15 cellular contexts compared by ENCODE assay signal in genomic region chr17:1143573-1143972, GRCh38. TPM values are rescaled to one million over a fixed set of nuclear protein-coding genes. Genes with fewer than 3 reads are reported as not detected.
DNase-seq lines count a peak whose midpoint lies in the region; ATAC-seq, FAIRE-seq and TF ChIP-seq lines count a peak whose summit lies in the region.
"Had no signal": no experiment of that assay in that cellular context is flagged by ENCODE, and none has a peak within 500 bp of the region (broad histone marks: within the 10 kb centered on the region; RNA-seq: fewer than 3 reads in every experiment).

No MANE protein-coding gene starts in this region.

- no peak overlapping the region for H3K18ac ChIP-seq in mesendoderm (ENCODE audit: low read length)

- peak overlapping the region in 1 of 10 donors; percentile 27 for H3K27ac Mint-ChIP-seq in naive thymus-derived CD8-positive, alpha-beta T cell
- H3K27ac Mint-ChIP-seq: activated T-helper 2 cell treated with anti-CD3 and anti-CD28 coated beads, Interferon-gamma antibody, Interleukin-2, Interleukin-4, amounts not matched to agents 10 μg/mL and 5 μg/mL and 100 μg/mL, durations not matched to agents 14 hours and 24 hours and 36 hours; CD4-positive, CD25-positive, alpha-beta regulatory T cell; T-helper 2 cell treated with Interferon-gamma antibody and Interleukin-4, amounts not matched to agents 5 μg/mL and 100 μg/mL, for 36 hours had no signal

- H3K4me1 Mint-ChIP-seq in naive thymus-derived CD8-positive, alpha-beta T cell = peaks cover 0 to 3% (median 0%) of the 10 kb centered on the region in 4 donors
- H3K4me1 Mint-ChIP-seq: CD4-positive, CD25-positive, alpha-beta regulatory T cell had no signal

- POLR2A ChIA-PET in naive thymus-derived CD8-positive, alpha-beta T cell (lab: Charles Lee) = no interaction called here

- no CpG with 5 or more reads among the region's 10 CpGs for WGBS in mesendoderm (ENCODE audit: extremely low coverage, insufficient coverage, low lambda C conversion rate)

- H4K8ac ChIP-seq in mesendoderm (ENCODE audit: low read depth, low read length) = no peak overlapping the region

- H3K23ac ChIP-seq in mesendoderm (ENCODE audit: low read length) = no peak overlapping the region

- H2AK5ac ChIP-seq in mesendoderm (ENCODE audit: low read length) = no peak overlapping the region

- H3K4me1 ChIP-seq in mesendoderm (ENCODE audit: control insufficient read depth, low read depth, low read length) = no peaks in the 10 kb centered on the region

- H3K79me2 ChIP-seq in mesendoderm (ENCODE audit: control insufficient read depth, insufficient read depth, low read length) = no peaks in the 10 kb centered on the region

- H2BK15ac ChIP-seq in mesendoderm (replicated peaks; ENCODE audit: low read depth) = no peak overlapping the region

- no peak overlapping the region for H3K56ac ChIP-seq in mesendoderm (ENCODE audit: low read length)

- H2BK5ac ChIP-seq in mesendoderm (ENCODE audit: low read length) = no peak overlapping the region

- H3K36me3 ChIP-seq in mesendoderm (ENCODE audit: control insufficient read depth, insufficient read depth, low read length) = no peaks in the 10 kb centered on the region

- peaks cover 0 to 1% (median 0%) of the 10 kb centered on the region in 5 donors for H3K27me3 Mint-ChIP-seq in naive thymus-derived CD8-positive, alpha-beta T cell
- H3K27me3 Mint-ChIP-seq: CD4-positive, CD25-positive, alpha-beta regulatory T cell had no signal

- no peaks in the 10 kb centered on the region for H3K79me1 ChIP-seq in mesendoderm (ENCODE audit: low read length)

- DNase-seq in D721Med (ENCODE audit: insufficient read length, low spot score) (peak; percentile 85), NCI-H187 treated with DMSO at 0.1 percent for 48 hours (lab: John Stamatoyannopoulos, UW) (peak; percentile 20), astrocyte of the spinal cord (ENCODE audit: low read depth, low spot score) (peak; percentile 26), mesendoderm (peak; percentile 89), 8988T (no peak), GM03348 (ENCODE audit: low spot score) (no peak)
- no peak for DNase-seq in naive thymus-derived CD8-positive, alpha-beta T cell
- DNase-seq: activated CD4-positive, alpha-beta T cell treated with anti-CD3 and anti-CD28 coated beads, Interleukin-2, amount 50 U/mL, for 4 hours; CD4-positive, CD25-positive, alpha-beta regulatory T cell; mucosa of descending colon; MV-4-11 had no signal

- H4K5ac ChIP-seq in mesendoderm (ENCODE audit: low read length) = no peak overlapping the region

- H3K9ac ChIP-seq in mesendoderm (ENCODE audit: low read length) = no peak overlapping the region

- ATAC-seq in naive thymus-derived CD8-positive, alpha-beta T cell = no peak
- no peak for ATAC-seq in GM19328 (IDR thresholded peaks at IDR 0.05; ENCODE audit: unreplicated experiment)
- ATAC-seq: esophagus mucosa, mucosa of descending colon had no signal

- H3K4me2 ChIP-seq in mesendoderm (ENCODE audit: low read length) = no peak overlapping the region

- H3K4me3 ChIP-seq in astrocyte of the spinal cord (ENCODE audit: low read depth, low read length) (no peak overlapping the region), mesendoderm (ENCODE audit: low read length) (no peak overlapping the region)
- H3K4me3 ChIP-seq: mucosa of descending colon had no signal

- no peaks in the 10 kb centered on the region for H3K36me3 Mint-ChIP-seq in naive thymus-derived CD8-positive, alpha-beta T cell
- H3K36me3 Mint-ChIP-seq: CD4-positive, CD25-positive, alpha-beta regulatory T cell had no signal

- in situ Hi-C loops in astrocyte of the spinal cord (cut with HindIII; ENCODE audit: low sequenced_read_pairs) = no loop called here

- no peak overlapping the region for H3K27ac ChIP-seq in mesendoderm (ENCODE audit: low read depth, low read length)

- H3K4me3 Mint-ChIP-seq in naive thymus-derived CD8-positive, alpha-beta T cell = no peak overlapping the region
- H3K4me3 Mint-ChIP-seq: CD4-positive, CD25-positive, alpha-beta regulatory T cell; T-helper 2 cell treated with Interferon-gamma antibody and Interleukin-4, amounts not matched to agents 5 μg/mL and 100 μg/mL, for 36 hours had no signal

- H2BK120ac ChIP-seq in mesendoderm (ENCODE audit: low read depth, low read length) = no peak overlapping the region

- no peak for TF ChIP-seq CTCF in D721Med (IDR thresholded peaks at IDR 0.05; ENCODE audit: insufficient read depth, missing control alignments)
- TF ChIP-seq CTCF in astrocyte of the spinal cord (IDR thresholded peaks at IDR 0.05; ENCODE audit: low read depth, low read length) = no peak

- no peak for FAIRE-seq in D721Med (lab: Jason Lieb, UNC)

- H3K27me3 ChIP-seq in mesendoderm (ENCODE audit: insufficient read depth, low read length, poor library complexity) = no peaks in the 10 kb centered on the region

- H3K9me3 Mint-ChIP-seq in naive thymus-derived CD8-positive, alpha-beta T cell = no peaks in the 10 kb centered on the region
- H3K9me3 Mint-ChIP-seq: activated T-helper 2 cell treated with anti-CD3 and anti-CD28 coated beads, Interferon-gamma antibody, Interleukin-2, Interleukin-4, amounts not matched to agents 10 μg/mL and 5 μg/mL and 100 μg/mL, durations not matched to agents 14 hours and 24 hours and 36 hours; CD4-positive, CD25-positive, alpha-beta regulatory T cell; T-helper 2 cell treated with Interferon-gamma antibody and Interleukin-4, amounts not matched to agents 5 μg/mL and 100 μg/mL, for 36 hours had no signal

- H3K4ac ChIP-seq in mesendoderm (ENCODE audit: low read depth, low read length) = no peak overlapping the region

RNA-seq across cellular contexts. Expression of gene ABR, which starts 36.2 kb away (rescaled TPM):
- 11.5 TPM for polyA plus RNA-seq in mesendoderm (2013, experiment 1 of 2)
- 12.0 TPM for polyA plus RNA-seq in mesendoderm (2013, experiment 2 of 2)
- total RNA-seq in naive thymus-derived CD8-positive, alpha-beta T cell = 100 to 1,000 TPM; 118 to 120 TPM
- 10 to 100 TPM in 1 of 3 donors, 1 to 10 TPM in 2; 8.6 to 13.0 (median 8.7) TPM for polyA plus RNA-seq in naive thymus-derived CD8-positive, alpha-beta T cell

Comparison
In these comparisons a context has a peak if more than half of its experiments do, and no peak if none do; other contexts are left out.
1. DNase-seq: peak in D721Med (single experiment), NCI-H187 treated with DMSO at 0.1 percent for 48 hours (single experiment), astrocyte of the spinal cord (single experiment) and mesendoderm (single experiment); none in 8988T (single experiment), naive thymus-derived CD8-positive, alpha-beta T cell (0 of 10) and GM03348 (single experiment).